13 cellular contexts compared by ENCODE assay signal in the genomic region with DNA sequence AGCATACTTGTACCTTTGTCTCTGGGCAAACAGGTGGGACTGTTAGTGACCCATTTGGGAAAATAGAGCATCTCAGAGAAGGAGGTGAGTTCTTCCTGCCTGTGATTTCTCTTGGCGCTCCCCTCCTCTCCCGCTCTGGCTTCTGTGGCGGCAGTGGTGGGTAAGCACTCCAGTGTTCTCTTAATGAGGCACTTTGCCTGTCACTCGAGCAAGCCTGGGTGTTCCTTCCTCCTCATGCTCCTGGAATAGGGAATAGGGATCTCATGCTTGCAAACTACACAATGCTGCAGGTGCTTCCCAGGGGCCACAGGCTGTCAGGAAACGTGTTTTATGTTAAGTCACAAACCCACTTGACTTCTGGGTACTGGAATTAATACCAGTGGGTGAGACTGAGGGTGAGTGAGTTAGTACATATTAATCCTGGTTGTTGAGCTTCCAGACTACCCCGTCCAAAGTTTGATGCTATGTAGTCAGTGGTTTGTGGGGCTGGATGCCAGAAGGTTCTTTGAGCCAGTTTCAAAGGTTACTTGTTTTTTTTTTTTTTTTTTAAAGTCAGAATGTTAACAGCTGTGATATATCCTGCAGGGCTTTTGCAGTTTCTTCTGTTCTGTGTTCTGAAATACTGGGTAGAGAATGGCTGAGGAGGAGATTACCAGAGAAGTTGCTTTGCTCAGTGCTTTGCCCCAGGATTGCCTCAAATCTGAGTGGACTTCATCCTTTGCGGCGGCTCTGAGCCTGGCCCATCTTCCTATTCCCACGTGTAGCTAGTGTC. TPM values are rescaled to one million over a fixed set of nuclear protein-coding genes. Genes with fewer than 3 reads are reported as not detected.
DNase-seq lines count a peak whose midpoint lies in the region; ATAC-seq and TF ChIP-seq lines count a peak whose summit lies in the region.
"Had no signal": no experiment of that assay in that cellular context is flagged by ENCODE, and none has a peak within 500 bp of the region (broad histone marks: within the 10 kb centered on the region; RNA-seq: fewer than 3 reads in every experiment).

No MANE protein-coding gene starts in this region.

- TF ChIP-seq CTCF in CD8-positive, alpha-beta T cell (IDR thresholded peaks at IDR 0.05) = no peak

- peak overlapping the region; percentile 69 for H3K27ac Mint-ChIP-seq in CD8-positive, alpha-beta T cell
- peak overlapping the region in 4 of 6 donors; percentile 35 to 66 (median 43) for H3K27ac Mint-ChIP-seq in naive B cell
- H3K27ac Mint-ChIP-seq: natural killer cell treated with Interleukin-12 subunit alpha and Interleukin-12 subunit beta and Interleukin-15 and Interleukin-18, amount 100 ng/mL, for 72 hours had no signal

- CTCF ChIA-PET in CD8-positive, alpha-beta T cell (lab: Charles Lee) = interaction anchor here (1.0 kb wide), 1 partner anchor 82 kb away, joined by 3 read pairs; no protein-coding TSS in a partner anchor

- no peaks in the 10 kb centered on the region for H3K4me1 ChIP-seq in CD8-positive, alpha-beta T cell (ENCODE audit: insufficient read depth, low read length)
- H3K4me1 ChIP-seq: colonic mucosa had no signal

- H3K4me3 Mint-ChIP-seq in CD8-positive, alpha-beta T cell = no peak overlapping the region
- no peak overlapping the region for H3K4me3 Mint-ChIP-seq in naive B cell
- H3K4me3 Mint-ChIP-seq: natural killer cell treated with Interleukin-12 subunit alpha and Interleukin-12 subunit beta and Interleukin-15 and Interleukin-18, amount 100 ng/mL, for 72 hours had no signal

- peaks cover 70% of the 10 kb centered on the region for H3K36me3 Mint-ChIP-seq in CD8-positive, alpha-beta T cell
- peaks cover 24 to 25% of the 10 kb centered on the region in 2 donors for H3K36me3 Mint-ChIP-seq in naive B cell

- no peak overlapping the region for H3K4me3 ChIP-seq in CD8-positive, alpha-beta T cell (ENCODE audit: low read depth, low read length)
- H3K4me3 ChIP-seq in MG63 = no peak overlapping the region
- H3K4me3 ChIP-seq: colonic mucosa had no signal

- POLR2A ChIA-PET in CD8-positive, alpha-beta T cell (lab: Charles Lee) = interaction anchor here (1.5 kb wide), 1 partner anchor 29 kb away, joined by 4 read pairs; no protein-coding TSS in a partner anchor

- peaks cover 51% of the 10 kb centered on the region for H3K36me3 ChIP-seq in CD8-positive, alpha-beta T cell (ENCODE audit: insufficient read depth, low read length)
- H3K36me3 ChIP-seq in MG63 = no peaks in the 10 kb centered on the region

- no peaks in the 10 kb centered on the region for H3K9me3 Mint-ChIP-seq in CD8-positive, alpha-beta T cell
- no peaks in the 10 kb centered on the region for H3K9me3 Mint-ChIP-seq in naive B cell
- H3K9me3 Mint-ChIP-seq: natural killer cell treated with Interleukin-12 subunit alpha and Interleukin-12 subunit beta and Interleukin-15 and Interleukin-18, amount 100 ng/mL, for 72 hours had no signal

- peaks cover 8% of the 10 kb centered on the region for H3K4me1 Mint-ChIP-seq in CD8-positive, alpha-beta T cell (ENCODE audit: low read depth)
- peaks cover 7 to 20% (median 16%) of the 10 kb centered on the region in 3 donors for H3K4me1 Mint-ChIP-seq in naive B cell

- H3K27me3 ChIP-seq in CD8-positive, alpha-beta T cell (ENCODE audit: insufficient read depth, low read length) = no peaks in the 10 kb centered on the region
- H3K27me3 ChIP-seq in MG63 = no peaks in the 10 kb centered on the region
- H3K27me3 ChIP-seq: colonic mucosa had no signal

- DNase-seq in CD8-positive, alpha-beta T cell = no peak
- DNase-seq in MG63 = peak; percentile 47
- DNase-seq in epidermal melanocyte (ENCODE audit: insufficient read length, low spot score) = peak; percentile 55
- DNase-seq in naive B cell = no peak
- DNase-seq in sciatic nerve (ENCODE audit: low spot score) = no peak
- no peak for DNase-seq in Kasumi-1 (lab: John Stamatoyannopoulos, UW)
- DNase-seq: colonic mucosa, NCI-H1694, PC-3, T-helper 9 cell had no signal

- ATAC-seq in CD8-positive, alpha-beta T cell = no peak
- ATAC-seq in naive B cell (ENCODE audit: low read depth in 2 of 2) = no peak
- no peak for ATAC-seq in HG03565 (IDR thresholded peaks at IDR 0.05; ENCODE audit: unreplicated experiment)
- ATAC-seq in sciatic nerve = no peak
- no peak for ATAC-seq in HG03135 (IDR thresholded peaks at IDR 0.05; ENCODE audit: unreplicated experiment)
- ATAC-seq: natural killer cell treated with Interleukin-12 subunit alpha and Interleukin-12 subunit beta and Interleukin-15 and Interleukin-18, amount 100 ng/mL, for 72 hours; PC-3 had no signal

- H3K27me3 Mint-ChIP-seq in CD8-positive, alpha-beta T cell (ENCODE audit: low read depth) = no peaks in the 10 kb centered on the region
- H3K27me3 Mint-ChIP-seq in naive B cell = no peaks in the 10 kb centered on the region
- H3K27me3 Mint-ChIP-seq: natural killer cell treated with Interleukin-12 subunit alpha and Interleukin-12 subunit beta and Interleukin-15 and Interleukin-18, amount 100 ng/mL, for 72 hours had no signal

- no peak overlapping the region for H3K27ac ChIP-seq in CD8-positive, alpha-beta T cell (ENCODE audit: low read depth, low read length)
- H3K27ac ChIP-seq: colonic mucosa had no signal

- H3K9me3 ChIP-seq in CD8-positive, alpha-beta T cell (ENCODE audit: low read length) = no peaks in the 10 kb centered on the region
- H3K9me3 ChIP-seq in MG63 = no peaks in the 10 kb centered on the region
- H3K9me3 ChIP-seq: colonic mucosa had no signal

- intact Hi-C loops in CD8-positive, alpha-beta T cell (cut with DNase I, micrococcal nuclease) = loop anchor here in 1 of 2 experiments (10.0 kb wide), 1 partner anchor 513 kb away; no protein-coding TSS in a partner anchor
- intact Hi-C loops in sciatic nerve (cut with DNase I) = no loop called here

RNA-seq across cellular contexts. Expression of a gene that starts 30.5 kb away (rescaled TPM):
- 10 to 100 TPM; 73.0 to 88.9 TPM for total RNA-seq in CD8-positive, alpha-beta T cell
- total RNA-seq in MG63 (2014; rRNA removed; shearing (Covaris generic); ENCODE audit: low replicate concordance) = 11.0 and 20.5 TPM in 2 replicates
- polyA plus RNA-seq in naive B cell (ENCODE audit: low read depth in 6 of 6) = 10 to 100 TPM; 43.5 to 77.8 (median 57.4) TPM
- 29.6 TPM for total RNA-seq in sciatic nerve

Comparison
In these comparisons a context has a peak if more than half of its experiments do, and no peak if none do; other contexts are left out.
1. DNase-seq: peak in MG63 (single experiment) and epidermal melanocyte (single experiment); none in CD8-positive, alpha-beta T cell (0 of 7), naive B cell (single experiment), sciatic nerve (single experiment) and Kasumi-1 (0 of 2).